1 cellular context compared by ENCODE assay signal in genomic region chr1:205301220-205301821, GRCh38.
A peak's percentile ranks its signal among the peaks of the same experiment; 100 is the strongest.
TF ChIP-seq lines count a peak whose summit lies in the region.

No MANE protein-coding gene starts in this region.

TF ChIP-seq in HepG2, 621 proteins besides CTCF, POLR2A, EP300 and RAD21 (continued from another document and continues in another):
- TF ChIP-seq, protein P1, sequence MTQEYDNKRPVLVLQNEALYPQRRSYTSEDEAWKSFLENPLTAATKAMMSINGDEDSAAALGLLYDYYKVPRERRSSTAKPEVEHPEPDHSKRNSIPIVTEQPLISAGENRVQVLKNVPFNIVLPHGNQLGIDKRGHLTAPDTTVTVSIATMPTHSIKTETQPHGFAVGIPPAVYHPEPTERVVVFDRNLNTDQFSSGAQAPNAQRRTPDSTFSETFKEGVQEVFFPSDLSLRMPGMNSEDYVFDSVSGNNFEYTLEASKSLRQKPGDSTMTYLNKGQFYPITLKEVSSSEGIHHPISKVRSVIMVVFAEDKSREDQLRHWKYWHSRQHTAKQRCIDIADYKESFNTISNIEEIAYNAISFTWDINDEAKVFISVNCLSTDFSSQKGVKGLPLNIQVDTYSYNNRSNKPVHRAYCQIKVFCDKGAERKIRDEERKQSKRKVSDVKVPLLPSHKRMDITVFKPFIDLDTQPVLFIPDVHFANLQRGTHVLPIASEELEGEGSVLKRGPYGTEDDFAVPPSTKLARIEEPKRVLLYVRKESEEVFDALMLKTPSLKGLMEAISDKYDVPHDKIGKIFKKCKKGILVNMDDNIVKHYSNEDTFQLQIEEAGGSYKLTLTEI (CRISPR knock-in tag; conservative IDR thresholded peaks at IDR 0.05): no peak
- TF ChIP-seq ELK4 (CRISPR knock-in tag; IDR thresholded peaks at IDR 0.05; ENCODE audit: borderline replicate concordance) (no peak), DNMT3B (CRISPR knock-in tag; conservative IDR thresholded peaks at IDR 0.05) (no peak), ZNF570 (CRISPR knock-in tag; IDR thresholded peaks at IDR 0.05; ENCODE audit: borderline replicate concordance) (no peak), HDAC2 (CRISPR knock-in tag; IDR thresholded peaks at IDR 0.05) (peak; percentile 69; the same call in 1 of the 2 replicates), ONECUT2 (CRISPR knock-in tag; IDR thresholded peaks at IDR 0.05) (no peak), ZNF260 (CRISPR knock-in tag; IDR thresholded peaks at IDR 0.05; ENCODE audit: borderline replicate concordance, low read depth) (no peak), KDM2A (CRISPR knock-in tag; IDR thresholded peaks at IDR 0.05; ENCODE audit: borderline replicate concordance, low read depth) (peak; percentile 46; the same call in 1 of the 2 replicates), ZNF564 (CRISPR knock-in tag; IDR thresholded peaks at IDR 0.05) (peak; percentile 54; the same call in 1 of the 2 replicates), CENPBD1 (CRISPR knock-in tag; IDR thresholded peaks at IDR 0.05; ENCODE audit: borderline replicate concordance, low read depth) (no peak), ZNF773 (CRISPR knock-in tag; IDR thresholded peaks at IDR 0.05; ENCODE audit: borderline replicate concordance) (no peak), ZBTB49 (CRISPR knock-in tag; IDR thresholded peaks at IDR 0.05; ENCODE audit: borderline replicate concordance) (no peak), ZNF383 (CRISPR knock-in tag; IDR thresholded peaks at IDR 0.05; ENCODE audit: borderline replicate concordance) (no peak), MTA3 (CRISPR knock-in tag; IDR thresholded peaks at IDR 0.05) (no peak), TCF12 (IDR thresholded peaks at IDR 0.05) (no peak), TCF12 (CRISPR knock-in tag; IDR thresholded peaks at IDR 0.05) (0 out of 2 replicates have a peak, but pooled peaks have one; percentile 34), ZBTB20 (CRISPR knock-in tag; IDR thresholded peaks at IDR 0.05; ENCODE audit: borderline replicate concordance, low read depth) (no peak), ZNF639 (CRISPR knock-in tag; conservative IDR thresholded peaks at IDR 0.05) (peak; percentile 65; the same call in 1 of the 2 replicates), ZNF143 (CRISPR knock-in tag; IDR thresholded peaks at IDR 0.05) (no peak), DNMT1 (CRISPR knock-in tag; IDR thresholded peaks at IDR 0.05) (no peak), ZXDC (CRISPR knock-in tag; IDR thresholded peaks at IDR 0.05) (no peak), ZNF850 (CRISPR knock-in tag; conservative IDR thresholded peaks at IDR 0.05) (no peak), SRY (CRISPR knock-in tag; IDR thresholded peaks at IDR 0.05) (no peak)
- TF ChIP-seq, protein P2, sequence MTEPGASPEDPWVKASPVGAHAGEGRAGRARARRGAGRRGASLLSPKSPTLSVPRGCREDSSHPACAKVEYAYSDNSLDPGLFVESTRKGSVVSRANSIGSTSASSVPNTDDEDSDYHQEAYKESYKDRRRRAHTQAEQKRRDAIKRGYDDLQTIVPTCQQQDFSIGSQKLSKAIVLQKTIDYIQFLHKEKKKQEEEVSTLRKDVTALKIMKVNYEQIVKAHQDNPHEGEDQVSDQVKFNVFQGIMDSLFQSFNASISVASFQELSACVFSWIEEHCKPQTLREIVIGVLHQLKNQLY (CRISPR knock-in tag; IDR thresholded peaks at IDR 0.05): peak; percentile 67; the same call in 1 of the 2 replicates
- TF ChIP-seq, protein P3, sequence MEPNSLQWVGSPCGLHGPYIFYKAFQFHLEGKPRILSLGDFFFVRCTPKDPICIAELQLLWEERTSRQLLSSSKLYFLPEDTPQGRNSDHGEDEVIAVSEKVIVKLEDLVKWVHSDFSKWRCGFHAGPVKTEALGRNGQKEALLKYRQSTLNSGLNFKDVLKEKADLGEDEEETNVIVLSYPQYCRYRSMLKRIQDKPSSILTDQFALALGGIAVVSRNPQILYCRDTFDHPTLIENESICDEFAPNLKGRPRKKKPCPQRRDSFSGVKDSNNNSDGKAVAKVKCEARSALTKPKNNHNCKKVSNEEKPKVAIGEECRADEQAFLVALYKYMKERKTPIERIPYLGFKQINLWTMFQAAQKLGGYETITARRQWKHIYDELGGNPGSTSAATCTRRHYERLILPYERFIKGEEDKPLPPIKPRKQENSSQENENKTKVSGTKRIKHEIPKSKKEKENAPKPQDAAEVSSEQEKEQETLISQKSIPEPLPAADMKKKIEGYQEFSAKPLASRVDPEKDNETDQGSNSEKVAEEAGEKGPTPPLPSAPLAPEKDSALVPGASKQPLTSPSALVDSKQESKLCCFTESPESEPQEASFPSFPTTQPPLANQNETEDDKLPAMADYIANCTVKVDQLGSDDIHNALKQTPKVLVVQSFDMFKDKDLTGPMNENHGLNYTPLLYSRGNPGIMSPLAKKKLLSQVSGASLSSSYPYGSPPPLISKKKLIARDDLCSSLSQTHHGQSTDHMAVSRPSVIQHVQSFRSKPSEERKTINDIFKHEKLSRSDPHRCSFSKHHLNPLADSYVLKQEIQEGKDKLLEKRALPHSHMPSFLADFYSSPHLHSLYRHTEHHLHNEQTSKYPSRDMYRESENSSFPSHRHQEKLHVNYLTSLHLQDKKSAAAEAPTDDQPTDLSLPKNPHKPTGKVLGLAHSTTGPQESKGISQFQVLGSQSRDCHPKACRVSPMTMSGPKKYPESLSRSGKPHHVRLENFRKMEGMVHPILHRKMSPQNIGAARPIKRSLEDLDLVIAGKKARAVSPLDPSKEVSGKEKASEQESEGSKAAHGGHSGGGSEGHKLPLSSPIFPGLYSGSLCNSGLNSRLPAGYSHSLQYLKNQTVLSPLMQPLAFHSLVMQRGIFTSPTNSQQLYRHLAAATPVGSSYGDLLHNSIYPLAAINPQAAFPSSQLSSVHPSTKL (CRISPR knock-in tag; IDR thresholded peaks at IDR 0.05): peak; percentile 79
- TF ChIP-seq, protein P4, sequence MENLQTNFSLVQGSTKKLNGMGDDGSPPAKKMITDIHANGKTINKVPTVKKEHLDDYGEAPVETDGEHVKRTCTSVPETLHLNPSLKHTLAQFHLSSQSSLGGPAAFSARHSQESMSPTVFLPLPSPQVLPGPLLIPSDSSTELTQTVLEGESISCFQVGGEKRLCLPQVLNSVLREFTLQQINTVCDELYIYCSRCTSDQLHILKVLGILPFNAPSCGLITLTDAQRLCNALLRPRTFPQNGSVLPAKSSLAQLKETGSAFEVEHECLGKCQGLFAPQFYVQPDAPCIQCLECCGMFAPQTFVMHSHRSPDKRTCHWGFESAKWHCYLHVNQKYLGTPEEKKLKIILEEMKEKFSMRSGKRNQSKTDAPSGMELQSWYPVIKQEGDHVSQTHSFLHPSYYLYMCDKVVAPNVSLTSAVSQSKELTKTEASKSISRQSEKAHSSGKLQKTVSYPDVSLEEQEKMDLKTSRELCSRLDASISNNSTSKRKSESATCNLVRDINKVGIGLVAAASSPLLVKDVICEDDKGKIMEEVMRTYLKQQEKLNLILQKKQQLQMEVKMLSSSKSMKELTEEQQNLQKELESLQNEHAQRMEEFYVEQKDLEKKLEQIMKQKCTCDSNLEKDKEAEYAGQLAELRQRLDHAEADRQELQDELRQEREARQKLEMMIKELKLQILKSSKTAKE (CRISPR knock-in tag; IDR thresholded peaks at IDR 0.05; ENCODE audit: borderline replicate concordance): no peak
- TF ChIP-seq, protein P5, sequence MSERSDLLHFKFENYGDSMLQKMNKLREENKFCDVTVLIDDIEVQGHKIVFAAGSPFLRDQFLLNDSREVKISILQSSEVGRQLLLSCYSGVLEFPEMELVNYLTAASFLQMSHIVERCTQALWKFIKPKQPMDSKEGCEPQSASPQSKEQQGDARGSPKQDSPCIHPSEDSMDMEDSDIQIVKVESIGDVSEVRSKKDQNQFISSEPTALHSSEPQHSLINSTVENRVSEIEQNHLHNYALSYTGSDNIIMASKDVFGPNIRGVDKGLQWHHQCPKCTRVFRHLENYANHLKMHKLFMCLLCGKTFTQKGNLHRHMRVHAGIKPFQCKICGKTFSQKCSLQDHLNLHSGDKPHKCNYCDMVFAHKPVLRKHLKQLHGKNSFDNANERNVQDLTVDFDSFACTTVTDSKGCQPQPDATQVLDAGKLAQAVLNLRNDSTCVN (CRISPR knock-in tag; IDR thresholded peaks at IDR 0.05; ENCODE audit: borderline replicate concordance): no peak
- TF ChIP-seq, protein P6, sequence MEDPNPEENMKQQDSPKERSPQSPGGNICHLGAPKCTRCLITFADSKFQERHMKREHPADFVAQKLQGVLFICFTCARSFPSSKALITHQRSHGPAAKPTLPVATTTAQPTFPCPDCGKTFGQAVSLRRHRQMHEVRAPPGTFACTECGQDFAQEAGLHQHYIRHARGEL (CRISPR knock-in tag; IDR thresholded peaks at IDR 0.05): no peak
- TF ChIP-seq, protein P7, sequence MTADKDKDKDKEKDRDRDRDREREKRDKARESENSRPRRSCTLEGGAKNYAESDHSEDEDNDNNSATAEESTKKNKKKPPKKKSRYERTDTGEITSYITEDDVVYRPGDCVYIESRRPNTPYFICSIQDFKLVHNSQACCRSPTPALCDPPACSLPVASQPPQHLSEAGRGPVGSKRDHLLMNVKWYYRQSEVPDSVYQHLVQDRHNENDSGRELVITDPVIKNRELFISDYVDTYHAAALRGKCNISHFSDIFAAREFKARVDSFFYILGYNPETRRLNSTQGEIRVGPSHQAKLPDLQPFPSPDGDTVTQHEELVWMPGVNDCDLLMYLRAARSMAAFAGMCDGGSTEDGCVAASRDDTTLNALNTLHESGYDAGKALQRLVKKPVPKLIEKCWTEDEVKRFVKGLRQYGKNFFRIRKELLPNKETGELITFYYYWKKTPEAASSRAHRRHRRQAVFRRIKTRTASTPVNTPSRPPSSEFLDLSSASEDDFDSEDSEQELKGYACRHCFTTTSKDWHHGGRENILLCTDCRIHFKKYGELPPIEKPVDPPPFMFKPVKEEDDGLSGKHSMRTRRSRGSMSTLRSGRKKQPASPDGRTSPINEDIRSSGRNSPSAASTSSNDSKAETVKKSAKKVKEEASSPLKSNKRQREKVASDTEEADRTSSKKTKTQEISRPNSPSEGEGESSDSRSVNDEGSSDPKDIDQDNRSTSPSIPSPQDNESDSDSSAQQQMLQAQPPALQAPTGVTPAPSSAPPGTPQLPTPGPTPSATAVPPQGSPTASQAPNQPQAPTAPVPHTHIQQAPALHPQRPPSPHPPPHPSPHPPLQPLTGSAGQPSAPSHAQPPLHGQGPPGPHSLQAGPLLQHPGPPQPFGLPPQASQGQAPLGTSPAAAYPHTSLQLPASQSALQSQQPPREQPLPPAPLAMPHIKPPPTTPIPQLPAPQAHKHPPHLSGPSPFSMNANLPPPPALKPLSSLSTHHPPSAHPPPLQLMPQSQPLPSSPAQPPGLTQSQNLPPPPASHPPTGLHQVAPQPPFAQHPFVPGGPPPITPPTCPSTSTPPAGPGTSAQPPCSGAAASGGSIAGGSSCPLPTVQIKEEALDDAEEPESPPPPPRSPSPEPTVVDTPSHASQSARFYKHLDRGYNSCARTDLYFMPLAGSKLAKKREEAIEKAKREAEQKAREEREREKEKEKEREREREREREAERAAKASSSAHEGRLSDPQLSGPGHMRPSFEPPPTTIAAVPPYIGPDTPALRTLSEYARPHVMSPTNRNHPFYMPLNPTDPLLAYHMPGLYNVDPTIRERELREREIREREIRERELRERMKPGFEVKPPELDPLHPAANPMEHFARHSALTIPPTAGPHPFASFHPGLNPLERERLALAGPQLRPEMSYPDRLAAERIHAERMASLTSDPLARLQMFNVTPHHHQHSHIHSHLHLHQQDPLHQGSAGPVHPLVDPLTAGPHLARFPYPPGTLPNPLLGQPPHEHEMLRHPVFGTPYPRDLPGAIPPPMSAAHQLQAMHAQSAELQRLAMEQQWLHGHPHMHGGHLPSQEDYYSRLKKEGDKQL (CRISPR knock-in tag; IDR thresholded peaks at IDR 0.05; ENCODE audit: low read depth): no peak; the same call in 1 of the 2 replicates
